Comparison of ENCODE assay signal across 26 cellular contexts in the genomic region with DNA sequence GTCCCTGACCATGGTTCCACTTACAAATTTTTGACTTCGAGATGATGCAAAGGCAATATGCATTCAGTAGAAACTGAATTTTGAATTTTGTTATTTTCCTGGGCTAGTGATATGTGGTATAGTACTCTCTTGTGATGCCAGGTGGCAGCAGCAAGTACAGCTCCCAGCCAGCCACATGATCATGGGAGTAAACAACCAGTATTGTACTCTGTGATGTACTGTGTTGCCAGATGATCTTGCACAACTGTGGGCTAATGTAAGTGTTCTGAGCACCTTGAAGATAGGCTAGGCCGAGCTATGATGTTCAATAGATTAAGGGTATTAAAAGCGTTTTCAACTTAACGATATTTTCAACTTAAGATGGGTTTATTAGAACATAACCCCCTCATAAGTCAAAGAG.
DNase-seq lines count a peak whose midpoint lies in the region; ATAC-seq and TF ChIP-seq lines count a peak whose summit lies in the region.
"Had no signal": no experiment of that assay in that cellular context is flagged by ENCODE, and none has a peak within 500 bp of the region (broad histone marks: within the 10 kb centered on the region; RNA-seq: fewer than 3 reads in every experiment).

No MANE protein-coding gene starts in this region.

- intact Hi-C loops in right lobe of liver (cut with DNase I), result no loop called here

- H3K4me3 ChIP-seq in epithelial cell of esophagus (ENCODE audit: low read length), result no peak overlapping the region
- no peak overlapping the region for H3K4me3 ChIP-seq in right lobe of liver
- H3K4me3 ChIP-seq: ascending aorta, coronary artery, PC-9, tibial artery had no signal

- no peaks in the 10 kb centered on the region for H3K27me3 ChIP-seq in right lobe of liver
- H3K27me3 ChIP-seq: ascending aorta, tibial artery had no signal

- DNase-seq in DMS53 (lab: John Stamatoyannopoulos, UW) (peak; percentile 56), LHCN-M2 (ENCODE audit: low read depth) (peak; percentile 8), epithelial cell of esophagus (ENCODE audit: low read depth) (peak; percentile 46), right lobe of liver (peak; percentile 43 to 86 (median 65)), NCI-H510A treated with DMSO at 0.1 percent for 48 hours (lab: John Stamatoyannopoulos, UW) (no peak), ecto neural progenitor cell (ENCODE audit: low spot score) (no peak), NCI-H82 treated with DMSO at 0.1 percent for 48 hours (lab: John Stamatoyannopoulos, UW; ENCODE audit: unreplicated experiment) (no peak)
- DNase-seq: activated CD4-positive, CD25-positive, alpha-beta regulatory T cell; activated CD8-positive, alpha-beta T cell treated with anti-CD3 and anti-CD28 coated beads, Interleukin-2, amount 10 ng/mL, durations not matched to agents 7 days and 5 days; activated naive CD4-positive, alpha-beta T cell treated with anti-CD3 and anti-CD28 coated beads, Interleukin-2, amount 10 ng/mL, durations not matched to agents 7 days and 5 days; activated T-cell treated with anti-CD3 and anti-CD28 coated beads, Interleukin-2, amount 50 U/mL, for 4 hours; CD8-positive, alpha-beta T cell; DMS79; glutamatergic neuron; left ventricle myocardium superior; NCI-H2029 treated with DMSO at 0.1 percent for 48 hours; NCI-H524; occipital lobe; PC-9; SK-N-SH; stimulated activated naive CD4-positive, alpha-beta T cell treated with Interleukin-2 at 50 U/mL for 16 hours; T1000; tibial artery had no signal

- 42% methylated on average over 4 of the region's 4 CpGs for WGBS in right lobe of liver (ENCODE audit: insufficient coverage, low coverage, low lambda C conversion rate, missing lambda C conversion rate)

- H3K36me3 ChIP-seq in right lobe of liver, result no peaks in the 10 kb centered on the region
- H3K36me3 ChIP-seq: ascending aorta, tibial artery had no signal

- H3K27ac ChIP-seq in right lobe of liver, result no peak overlapping the region
- H3K27ac ChIP-seq: ascending aorta, coronary artery, PC-9, tibial artery had no signal

- TF ChIP-seq CTCF in epithelial cell of esophagus (IDR thresholded peaks at IDR 0.05; ENCODE audit: insufficient read depth, low read depth, low read length, missing control alignments) (peak; percentile 27), right lobe of liver (IDR thresholded peaks at IDR 0.05) (peak; percentile 39 to 48 (median 42))

- peak; percentile 92 to 95 (median 94) for ATAC-seq in right lobe of liver
- ATAC-seq in GM18520 (IDR thresholded peaks at IDR 0.05; ENCODE audit: unreplicated experiment), result no peak
- ATAC-seq: activated CD8-positive, alpha-beta T cell treated with anti-CD3 and anti-CD28 coated beads, Interleukin-2, amount 10 ng/mL, durations not matched to agents 7 days and 5 days; activated T-cell treated with anti-CD3 and anti-CD28 coated beads, Interleukin-2, amount 50 U/mL, for 4 hours; CD8-positive, alpha-beta T cell; left ventricle myocardium superior had no signal

- no peak for TF ChIP-seq POLR2A in right lobe of liver (IDR thresholded peaks at IDR 0.05)

- peaks cover 0 to 20% (median 7%) of the 10 kb centered on the region in 4 donors for H3K4me1 ChIP-seq in right lobe of liver
- H3K4me1 ChIP-seq: ascending aorta, tibial artery had no signal

- H3K9me3 ChIP-seq in right lobe of liver, result no peaks in the 10 kb centered on the region
- H3K9me3 ChIP-seq: ascending aorta, SK-N-SH, tibial artery had no signal

Comparison
In these comparisons a context has a peak if more than half of its experiments do, and no peak if none do; other contexts are left out.
1. DNase-seq: peak in DMS53 (single experiment), LHCN-M2 (single experiment), epithelial cell of esophagus (single experiment) and right lobe of liver (3 of 3); none in NCI-H510A treated with DMSO at 0.1 percent for 48 hours (single experiment), ecto neural progenitor cell (single experiment) and NCI-H82 treated with DMSO at 0.1 percent for 48 hours (single experiment).